Comparison of ENCODE assay signal across 31 cellular contexts in genomic region chr15:30933293-30933692, GRCh38. TPM values are rescaled to one million over a fixed set of nuclear protein-coding genes. Genes with fewer than 3 reads are reported as not detected.
DNase-seq lines count a peak whose midpoint lies in the region; ATAC-seq, FAIRE-seq and TF ChIP-seq lines count a peak whose summit lies in the region.
"Had no signal": no experiment of that assay in that cellular context is flagged by ENCODE, and none has a peak within 500 bp of the region (broad histone marks: within the 10 kb centered on the region; RNA-seq: fewer than 3 reads in every experiment).

No MANE protein-coding gene starts in this region.

- no peak for DNase-seq in activated T-cell treated with anti-CD3 and anti-CD28 coated beads, Interleukin-2, amount 50 U/mL, for 72 hours
- no peak for DNase-seq in activated T-cell treated with anti-CD3 and anti-CD28 coated beads, Interleukin-2, amount 50 U/mL, for 48 hours
- DNase-seq in H9 (no peak), WTC11 (ENCODE audit: low spot score) (no peak), keratinocyte (ENCODE audit: low read depth, low spot score) (no peak), NCI-H446 (lab: John Stamatoyannopoulos, UW) (no peak), trophoblast cell (no peak), HTR-8/SVneo (ENCODE audit: insufficient read length, low spot score) (no peak)
- DNase-seq: activated CD4-positive, CD25-positive, alpha-beta regulatory T cell treated with anti-CD3 and anti-CD28 coated beads, Interleukin-2, amount 50 U/mL, for 72 hours; activated CD8-positive, alpha-beta T cell treated with anti-CD3 and anti-CD28 coated beads, Interleukin-2, amount 10 ng/mL, durations not matched to agents 7 days and 5 days; activated T-cell treated with anti-CD3 and anti-CD28 coated beads for 4 hours; CD8-positive, alpha-beta memory T cell; hypothalamus; KBM-7; mesendoderm; MG63; NCI-H2029; NCI-H526; NK-92 treated with Interleukin-12 subunit alpha and Interleukin-12 subunit beta, amount 100 ng/mL, for 24 hours; pancreas; T-helper 2 cell had no signal

- H3K23ac ChIP-seq in H9 (ENCODE audit: insufficient read length, low read depth, low read length) (no peak overlapping the region), trophoblast cell (ENCODE audit: low read length) (no peak overlapping the region)

- peak in 1 of 2 donors; percentile 17 for ATAC-seq in activated T-cell treated with anti-CD3 and anti-CD28 coated beads, Interleukin-2, amount 50 U/mL, for 72 hours (replicated peaks in 1 of 2)
- no peak for ATAC-seq in WTC11
- ATAC-seq: activated CD8-positive, alpha-beta T cell treated with anti-CD3 and anti-CD28 coated beads, Interleukin-2, amount 10 ng/mL, durations not matched to agents 7 days and 5 days; pancreas; Right ventricle myocardium inferior; SK-N-SH treated with all-trans-retinoic acid at 6 μM for 48 hours had no signal

- H4K12ac ChIP-seq in trophoblast cell (ENCODE audit: low read depth, low read length), result no peak overlapping the region

- no peak overlapping the region for H2BK120ac ChIP-seq in H9 (ENCODE audit: low read depth, low read length, poor library complexity, severe bottlenecking)
- no peak overlapping the region for H2BK120ac ChIP-seq in trophoblast cell (ENCODE audit: insufficient read depth, low read length, poor library complexity)

- H3K9ac ChIP-seq in H9 (ENCODE audit: extremely low read depth, insufficient read length, low read length) (no peak overlapping the region), keratinocyte (ENCODE audit: control insufficient read depth, extremely low read depth, insufficient read depth, low read length) (no peak overlapping the region), trophoblast cell (ENCODE audit: low read length) (no peak overlapping the region)

- H2AFZ ChIP-seq in H9 (ENCODE audit: low read length) (no peak overlapping the region), keratinocyte (ENCODE audit: control insufficient read depth, low read length) (no peak overlapping the region), trophoblast cell (ENCODE audit: insufficient read depth, low read length, poor library complexity) (no peak overlapping the region)

- peaks cover 14% of the 10 kb centered on the region for H3K4me1 Mint-ChIP-seq in activated T-cell treated with anti-CD3 and anti-CD28 coated beads, Interleukin-2, amount 50 U/mL, for 72 hours (ENCODE audit: low read depth)
- H3K4me1 Mint-ChIP-seq in H9, result peaks cover 7% of the 10 kb centered on the region in 2 experiments
- H3K4me1 Mint-ChIP-seq in WTC11, result peaks cover 6% of the 10 kb centered on the region
- H3K4me1 Mint-ChIP-seq: neural crest cell had no signal

- H3K27me3 ChIP-seq in H9 (ENCODE audit: insufficient read depth, low read length), result no peaks in the 10 kb centered on the region
- no peaks in the 10 kb centered on the region for H3K27me3 ChIP-seq in keratinocyte (ENCODE audit: control insufficient read depth, extremely low read depth, insufficient read depth, low read length)
- H3K27me3 ChIP-seq in trophoblast cell (ENCODE audit: insufficient read depth, low read length), result no peaks in the 10 kb centered on the region
- H3K27me3 ChIP-seq: MG63, pancreas, vagina had no signal

- no peaks in the 10 kb centered on the region for H3K27me3 Mint-ChIP-seq in activated T-cell treated with anti-CD3 and anti-CD28 coated beads, Interleukin-2, amount 50 U/mL, for 72 hours (ENCODE audit: low read depth)
- H3K27me3 Mint-ChIP-seq in H9 (ENCODE audit: low read depth) (no peaks in the 10 kb centered on the region), WTC11 (ENCODE audit: low read depth) (no peaks in the 10 kb centered on the region)
- H3K27me3 Mint-ChIP-seq: CD8-positive, alpha-beta memory T cell; stimulated activated naive CD8-positive, alpha-beta T cell treated with anti-CD3 and anti-CD28 coated beads, Interleukin-15, Interleukin-2, amounts not matched to agents 100 ng/mL and 50 ng/mL, for 24 hours had no signal

- no peaks in the 10 kb centered on the region for H4K20me1 ChIP-seq in H9 (ENCODE audit: control insufficient read depth, insufficient read depth, insufficient read length)
- H4K20me1 ChIP-seq in keratinocyte (ENCODE audit: control insufficient read depth, extremely low read depth, insufficient read depth, low read length), result no peaks in the 10 kb centered on the region

- H3K18ac ChIP-seq in H9 (ENCODE audit: insufficient read length, low read depth, low read length), result no peak overlapping the region
- no peak overlapping the region for H3K18ac ChIP-seq in trophoblast cell (ENCODE audit: low read length)

- H3K4me3 ChIP-seq in keratinocyte (ENCODE audit: control insufficient read depth in 2 of 3, extremely low read depth in 1 of 3, insufficient read depth in 2 of 3, low read depth in 1 of 3, low read length in 3 of 3), result no peak overlapping the region
- H3K4me3 ChIP-seq in trophoblast cell (ENCODE audit: low read depth, low read length), result no peak overlapping the region
- H3K4me3 ChIP-seq: MG63, pancreas, skin epidermis, thoracic aorta, vagina had no signal

- H3K4ac ChIP-seq in H9 (ENCODE audit: low read depth, low read length), result no peak overlapping the region
- H3K4ac ChIP-seq in trophoblast cell (ENCODE audit: low read depth, low read length), result no peak overlapping the region

- no peaks in the 10 kb centered on the region for H3K9me1 ChIP-seq in keratinocyte (ENCODE audit: control insufficient read depth, extremely low read depth, insufficient read depth, low read length)

- H3K9me3 Mint-ChIP-seq in activated T-cell treated with anti-CD3 and anti-CD28 coated beads, Interleukin-2, amount 50 U/mL, for 72 hours, result no peaks in the 10 kb centered on the region
- no peaks in the 10 kb centered on the region for H3K9me3 Mint-ChIP-seq in H9
- no peaks in the 10 kb centered on the region for H3K9me3 Mint-ChIP-seq in WTC11
- H3K9me3 Mint-ChIP-seq: CD8-positive, alpha-beta memory T cell; neural crest cell; stimulated activated naive CD8-positive, alpha-beta T cell treated with anti-CD3 and anti-CD28 coated beads, Interleukin-15, Interleukin-2, amounts not matched to agents 100 ng/mL and 50 ng/mL, for 24 hours had no signal

- H4K8ac ChIP-seq in H9 (replicated peaks; ENCODE audit: insufficient read length, low read depth, low read length) (no peak overlapping the region), trophoblast cell (ENCODE audit: low read depth, low read length) (no peak overlapping the region)

- H3K14ac ChIP-seq in H9 (ENCODE audit: insufficient read depth, low read length), result no peak overlapping the region
- H3K14ac ChIP-seq in trophoblast cell (ENCODE audit: low read length), result no peak overlapping the region

- H4K5ac ChIP-seq in H9 (ENCODE audit: insufficient read length, low read depth, low read length), result no peak overlapping the region

- H3K36me3 Mint-ChIP-seq in activated T-cell treated with anti-CD3 and anti-CD28 coated beads, Interleukin-2, amount 50 U/mL, for 72 hours (ENCODE audit: insufficient read depth in 2 of 2), result peaks cover 3 to 24% of the 10 kb centered on the region in 2 donors
- H3K36me3 Mint-ChIP-seq in H9 (ENCODE audit: insufficient read depth in 1 of 3, low read depth in 3 of 3) (peaks cover 20 to 68% (median 60%) of the 10 kb centered on the region in 3 experiments), WTC11 (peaks cover 51% of the 10 kb centered on the region)

- TF ChIP-seq CTCF in H9 (conservative IDR thresholded peaks at IDR 0.05) (no peak), WTC11 (IDR thresholded peaks at IDR 0.05) (no peak), keratinocyte (optimal IDR thresholded peaks at IDR 0.05 in 1 of 3, IDR thresholded peaks at IDR 0.05 in 1 of 3, conservative IDR thresholded peaks at IDR 0.05 in 1 of 3; ENCODE audit: extremely low read depth in 1 of 3, insufficient read depth in 2 of 3, low read length in 3 of 3) (no peak)

- dilution Hi-C loops in keratinocyte (cut with MboI; ENCODE audit: extremely low pct_ligation_motif_present, low sequenced_read_pairs), result no loop called here

- H2BK5ac ChIP-seq in H9 (ENCODE audit: insufficient read length, low read length) (no peak overlapping the region), trophoblast cell (ENCODE audit: low read depth, low read length, poor library complexity) (no peak overlapping the region)

- H3K4me1 ChIP-seq in H9 (ENCODE audit: insufficient read depth, low read length), result no peaks in the 10 kb centered on the region
- H3K4me1 ChIP-seq in keratinocyte (ENCODE audit: control insufficient read depth, extremely low read depth, insufficient read depth, low read length), result peaks cover 12% of the 10 kb centered on the region
- no peaks in the 10 kb centered on the region for H3K4me1 ChIP-seq in trophoblast cell (ENCODE audit: control insufficient read depth in 1 of 2, insufficient read depth in 2 of 2, low read length in 2 of 2)
- H3K4me1 ChIP-seq: pancreas, vagina had no signal

- POLR2A ChIA-PET in WTC11 (lab: Charles Lee), result no interaction called here

- H3K27ac ChIP-seq in H9 (ENCODE audit: insufficient read length, low read depth, low read length) (no peak overlapping the region), keratinocyte (ENCODE audit: control insufficient read depth, insufficient read depth, low read length) (peak overlapping the region; percentile 13), trophoblast cell (ENCODE audit: low read depth, low read length) (no peak overlapping the region)
- H3K27ac ChIP-seq: pancreas, skin epidermis, thoracic aorta, vagina had no signal

- H2BK15ac ChIP-seq in H9 (ENCODE audit: low read depth, low read length), result no peak overlapping the region

- FAIRE-seq in keratinocyte (lab: Jason Lieb, UNC) (peak; percentile 32), HTR-8/SVneo (lab: Jason Lieb, UNC) (no peak)
- FAIRE-seq: endothelial cell of umbilical vein, GM18507, H1, pancreas had no signal

- H3K4me2 ChIP-seq in H9 (ENCODE audit: insufficient read depth, insufficient read length, low read length) (no peak overlapping the region), keratinocyte (ENCODE audit: control insufficient read depth, extremely low read depth, insufficient read depth, low read depth, low read length) (peak overlapping the region; percentile 9), trophoblast cell (ENCODE audit: low read length) (no peak overlapping the region)

- H3K9me3 ChIP-seq in H9 (ENCODE audit: control insufficient read depth, low read depth, low read length), result no peaks in the 10 kb centered on the region
- no peaks in the 10 kb centered on the region for H3K9me3 ChIP-seq in keratinocyte (ENCODE audit: control insufficient read depth, low read depth, low read length)
- no peaks in the 10 kb centered on the region for H3K9me3 ChIP-seq in trophoblast cell (ENCODE audit: insufficient read depth, low read depth, low read length)
- H3K9me3 ChIP-seq: MG63, pancreas, thoracic aorta, vagina had no signal

- H3K27ac Mint-ChIP-seq in activated T-cell treated with anti-CD3 and anti-CD28 coated beads, Interleukin-2, amount 50 U/mL, for 72 hours, result peak overlapping the region; percentile 92
- peak overlapping the region in 2 of 3 experiments; percentile 1 to 36; a peak in 2 of 7 replicates for H3K27ac Mint-ChIP-seq in H9
- H3K27ac Mint-ChIP-seq in WTC11, result peak overlapping the region; percentile 6
- H3K27ac Mint-ChIP-seq: activated CD8-positive, alpha-beta T cell treated with anti-CD3 and anti-CD28 coated beads, Interleukin-2, amount 10 ng/mL, durations not matched to agents 7 days and 5 days had no signal

- H2AK5ac ChIP-seq in H9 (ENCODE audit: insufficient read length, low read length), result no peak overlapping the region
- no peak overlapping the region for H2AK5ac ChIP-seq in trophoblast cell (ENCODE audit: low read length)

- H2BK20ac ChIP-seq in H9 (ENCODE audit: low read depth, low read length, poor library complexity, severe bottlenecking), result no peak overlapping the region

- H4K91ac ChIP-seq in H9 (ENCODE audit: insufficient read length, low read depth, low read length) (no peak overlapping the region), trophoblast cell (ENCODE audit: low read depth, low read length) (no peak overlapping the region)

- no peak overlapping the region for H2BK12ac ChIP-seq in H9 (ENCODE audit: insufficient read length, low read depth, low read length)
- no peak overlapping the region for H2BK12ac ChIP-seq in trophoblast cell (ENCODE audit: low read length)

- H3K36me3 ChIP-seq in keratinocyte (ENCODE audit: control insufficient read depth in 2 of 2, extremely low read depth in 1 of 2, insufficient read depth in 2 of 2, low read length in 2 of 2) (peaks cover 14 to 22% of the 10 kb centered on the region in 2 experiments), trophoblast cell (ENCODE audit: control insufficient read depth in 1 of 2, insufficient read depth in 2 of 2, low read length in 2 of 2) (peaks cover 24 to 27% of the 10 kb centered on the region in 2 experiments)

- no peak overlapping the region for H3T11ph ChIP-seq in H9 (ENCODE audit: low read length)

- no peaks in the 10 kb centered on the region for H3K23me2 ChIP-seq in H9 (ENCODE audit: insufficient read length, low read depth, low read length, poor library complexity, severe bottlenecking)

- H3K79me1 ChIP-seq in H9 (ENCODE audit: insufficient read depth, low read depth, low read length, poor library complexity, severe bottlenecking) (no peaks in the 10 kb centered on the region), trophoblast cell (ENCODE audit: low read length) (no peaks in the 10 kb centered on the region)

- no peaks in the 10 kb centered on the region for H3K79me2 ChIP-seq in H9 (ENCODE audit: insufficient read depth, low read length)
- no peaks in the 10 kb centered on the region for H3K79me2 ChIP-seq in keratinocyte (ENCODE audit: control insufficient read depth, insufficient read depth, low read length)
- H3K79me2 ChIP-seq in trophoblast cell (ENCODE audit: control insufficient read depth, insufficient read depth, low read length, poor library complexity), result no peaks in the 10 kb centered on the region

- no peak overlapping the region for H3K56ac ChIP-seq in H9 (ENCODE audit: insufficient read length, low read depth, low read length)

- H3K4me3 Mint-ChIP-seq in activated T-cell treated with anti-CD3 and anti-CD28 coated beads, Interleukin-2, amount 50 U/mL, for 72 hours, result no peak overlapping the region
- H3K4me3 Mint-ChIP-seq in H9, result no peak overlapping the region
- no peak overlapping the region for H3K4me3 Mint-ChIP-seq in WTC11
- H3K4me3 Mint-ChIP-seq: activated CD8-positive, alpha-beta T cell treated with anti-CD3 and anti-CD28 coated beads, Interleukin-2, amount 10 ng/mL, durations not matched to agents 7 days and 5 days; CD8-positive, alpha-beta memory T cell; neural crest cell; stimulated activated naive CD8-positive, alpha-beta T cell treated with anti-CD3 and anti-CD28 coated beads, Interleukin-15, Interleukin-2, amounts not matched to agents 100 ng/mL and 50 ng/mL, for 24 hours had no signal

- CTCF ChIA-PET in WTC11 (lab: Charles Lee), result interaction anchor here (1.0 to 2.3 kb wide), 2 partner anchors 74 to 196 kb away, joined by 3 to 9 read pairs; no protein-coding TSS in a partner anchor

RNA-seq across cellular contexts. Expression of gene FAN1, which starts 29.6 kb away (rescaled TPM):
- total RNA-seq in activated T-cell treated with anti-CD3 and anti-CD28 coated beads, Interleukin-2, amount 50 U/mL, for 72 hours, result 10 to 100 TPM; 23.8 to 26.1 TPM
- total RNA-seq in H9 (2021) (27.4 and 28.2 TPM in 2 replicates), WTC11 (2021) (22.8 to 31.5 TPM (median 30.3 TPM) in 3 replicates)
- polyA plus RNA-seq in keratinocyte, result 9.7 to 17.2 TPM (median 16.6 TPM) in 3 replicates
- polyA plus RNA-seq in keratinocyte (2011; ENCODE audit: low read depth), result 7.9 TPM
- polyA plus RNA-seq in keratinocyte (2011; cell fraction: cytosol; rRNA removed), result 6.9 and 12.3 TPM in 2 replicates
- 30.7 and 33.9 TPM in 2 replicates for polyA plus RNA-seq in keratinocyte (2011; cell fraction: nucleus; rRNA removed)
- polyA plus RNA-seq in keratinocyte (2012; ENCODE audit: low replicate concordance), result 8.4 and 10.9 TPM in 2 replicates
- polyA minus RNA-seq in keratinocyte, result 9.2 to 12.9 TPM (median 9.8 TPM) in 3 replicates
- 10.7 TPM for polyA minus RNA-seq in keratinocyte (2011; cell fraction: cytosol; rRNA and poly(A)+ RNA removed)
- polyA minus RNA-seq in keratinocyte (2011; cell fraction: nucleus; rRNA and poly(A)+ RNA removed), result 9.7 and 21.3 TPM in 2 replicates
- polyA plus RNA-seq in trophoblast cell (2013), result 6.9 and 7.8 TPM in 2 replicates

RNA-seq across cellular contexts. Expression of gene MTMR10, which starts 58.1 kb away (rescaled TPM):
- 10 to 100 TPM; 22.3 to 24.3 TPM for total RNA-seq in activated T-cell treated with anti-CD3 and anti-CD28 coated beads, Interleukin-2, amount 50 U/mL, for 72 hours
- 20.4 and 23.2 TPM in 2 replicates for total RNA-seq in H9 (2021)
- 15.3 to 17.3 TPM (median 15.9 TPM) in 3 replicates for total RNA-seq in WTC11 (2021)
- 10.8 to 16.2 TPM (median 15.5 TPM) in 3 replicates for polyA plus RNA-seq in keratinocyte
- 2.5 TPM for polyA plus RNA-seq in keratinocyte (2011; ENCODE audit: low read depth)
- 8.1 and 13.5 TPM in 2 replicates for polyA plus RNA-seq in keratinocyte (2011; cell fraction: cytosol; rRNA removed)
- 15.2 and 18.7 TPM in 2 replicates for polyA plus RNA-seq in keratinocyte (2011; cell fraction: nucleus; rRNA removed)
- polyA plus RNA-seq in keratinocyte (2012; ENCODE audit: low replicate concordance), result 5.2 and 10.5 TPM in 2 replicates
- polyA minus RNA-seq in keratinocyte, result 8.4 to 24.5 TPM (median 14.5 TPM) in 3 replicates
- polyA minus RNA-seq in keratinocyte (2011; cell fraction: cytosol; rRNA and poly(A)+ RNA removed), result 18.2 TPM
- polyA minus RNA-seq in keratinocyte (2011; cell fraction: nucleus; rRNA and poly(A)+ RNA removed), result 15.9 and 32.6 TPM in 2 replicates
- polyA plus RNA-seq in trophoblast cell (2013), result 33.5 and 34.1 TPM in 2 replicates

Comparison
In these comparisons a context has a peak if more than half of its experiments do, and no peak if none do; other contexts are left out.
1. H3K27ac Mint-ChIP-seq: peak in every context shown above with its lines; median percentile 92 in activated T-cell treated with anti-CD3 and anti-CD28 coated beads, Interleukin-2, amount 50 U/mL, for 72 hours; 18 in H9; 6 in WTC11.